ENCODE assay signal across 17 cellular contexts in genomic region chr4:47526281-47526680, GRCh38. TPM values are rescaled to one million over a fixed set of nuclear protein-coding genes. Genes with fewer than 3 reads are reported as not detected.
DNase-seq lines count a peak whose midpoint lies in the region; ATAC-seq and TF ChIP-seq lines count a peak whose summit lies in the region.
"Had no signal": no experiment of that assay in that cellular context is flagged by ENCODE, and none has a peak within 500 bp of the region (broad histone marks: within the 10 kb centered on the region; RNA-seq: fewer than 3 reads in every experiment).

No MANE protein-coding gene starts in this region.

- H3K4me3 Mint-ChIP-seq in HFFc6 = peak overlapping the region; percentile 79
- no peak overlapping the region for H3K4me3 Mint-ChIP-seq in activated T-helper 1 cell treated with anti-CD3 and anti-CD28 coated beads, Interleukin-12 subunit alpha, Interleukin-12 subunit beta, Interleukin-2, Interleukin-4 antibody, amounts not matched to agents 30 ng/mL and 10 ng/mL and 1 ng/mL, durations not matched to agents 14 hours and 24 hours and 36 hours
- H3K4me3 Mint-ChIP-seq in effector memory CD8-positive, alpha-beta T cell = no peak overlapping the region
- H3K4me3 Mint-ChIP-seq: stimulated activated effector memory CD8-positive, alpha-beta T cell treated with anti-CD3 and anti-CD28 coated beads, Interleukin-12 subunit alpha, Interleukin-12 subunit beta, amount 100 ng/mL, for 72 hours had no signal

- H2AFZ ChIP-seq in fibroblast of lung (ENCODE audit: low read length) = no peak overlapping the region

- H3K27me3 ChIP-seq in fibroblast of lung (ENCODE audit: control insufficient read depth, insufficient read depth, low read length) (no peaks in the 10 kb centered on the region), sigmoid colon (no peaks in the 10 kb centered on the region), upper lobe of left lung (no peaks in the 10 kb centered on the region)

- H3K79me2 ChIP-seq in fibroblast of lung (ENCODE audit: control insufficient read depth, insufficient read depth, low read length) = peaks cover 1% of the 10 kb centered on the region

- H3K4me3 ChIP-seq in fibroblast of lung (replicated peaks in 1 of 4; ENCODE audit: control extremely low read depth in 1 of 4, insufficient read depth in 1 of 4, low read depth in 3 of 4, low read length in 4 of 4) (no peak overlapping the region), sigmoid colon (no peak overlapping the region), upper lobe of left lung (no peak overlapping the region)

- TF ChIP-seq EP300 in sigmoid colon (IDR thresholded peaks at IDR 0.05) = no peak
- no peak for TF ChIP-seq EP300 in upper lobe of left lung (IDR thresholded peaks at IDR 0.05)

- peaks cover 73% of the 10 kb centered on the region for H3K36me3 Mint-ChIP-seq in HFFc6 (ENCODE audit: low read depth)
- H3K36me3 Mint-ChIP-seq in activated T-helper 1 cell treated with anti-CD3 and anti-CD28 coated beads, Interleukin-12 subunit alpha, Interleukin-12 subunit beta, Interleukin-2, Interleukin-4 antibody, amounts not matched to agents 30 ng/mL and 10 ng/mL and 1 ng/mL, durations not matched to agents 14 hours and 24 hours and 36 hours (ENCODE audit: low read depth) = peaks cover 12% of the 10 kb centered on the region
- H3K36me3 Mint-ChIP-seq in effector memory CD8-positive, alpha-beta T cell (ENCODE audit: insufficient read depth) = peaks cover 8% of the 10 kb centered on the region
- H3K36me3 Mint-ChIP-seq: stimulated activated effector memory CD8-positive, alpha-beta T cell treated with anti-CD3 and anti-CD28 coated beads, Interleukin-12 subunit alpha, Interleukin-12 subunit beta, amount 100 ng/mL, for 72 hours had no signal

- H3K4me1 Mint-ChIP-seq in HFFc6 (ENCODE audit: low read depth) = peaks cover 76% of the 10 kb centered on the region
- H3K4me1 Mint-ChIP-seq in activated T-helper 1 cell treated with anti-CD3 and anti-CD28 coated beads, Interleukin-12 subunit alpha, Interleukin-12 subunit beta, Interleukin-2, Interleukin-4 antibody, amounts not matched to agents 30 ng/mL and 10 ng/mL and 1 ng/mL, durations not matched to agents 14 hours and 24 hours and 36 hours (ENCODE audit: low read depth) = peaks cover 7% of the 10 kb centered on the region
- peaks cover 14 to 20% of the 10 kb centered on the region in 2 donors for H3K4me1 Mint-ChIP-seq in effector memory CD8-positive, alpha-beta T cell (ENCODE audit: low read depth in 2 of 2)

- peaks cover 20% of the 10 kb centered on the region for H3K4me1 ChIP-seq in fibroblast of lung (ENCODE audit: control insufficient read depth, extremely low read depth, insufficient read depth, low read length)
- H3K4me1 ChIP-seq in sigmoid colon = peaks cover 0 to 22% (median 18%) of the 10 kb centered on the region in 4 donors
- H3K4me1 ChIP-seq in upper lobe of left lung = peaks cover 6 to 14% (median 8%) of the 10 kb centered on the region in 4 donors

- H3K9me3 Mint-ChIP-seq in HFFc6 = peaks cover 20% of the 10 kb centered on the region
- peaks cover 20% of the 10 kb centered on the region for H3K9me3 Mint-ChIP-seq in activated T-helper 1 cell treated with anti-CD3 and anti-CD28 coated beads, Interleukin-12 subunit alpha, Interleukin-12 subunit beta, Interleukin-2, Interleukin-4 antibody, amounts not matched to agents 30 ng/mL and 10 ng/mL and 1 ng/mL, durations not matched to agents 14 hours and 24 hours and 36 hours
- H3K9me3 Mint-ChIP-seq in effector memory CD8-positive, alpha-beta T cell = no peaks in the 10 kb centered on the region

- no peaks in the 10 kb centered on the region for H3K9me3 ChIP-seq in fibroblast of lung (ENCODE audit: control insufficient read depth, insufficient read depth, low read depth, low read length)
- no peaks in the 10 kb centered on the region for H3K9me3 ChIP-seq in sigmoid colon
- H3K9me3 ChIP-seq in upper lobe of left lung = no peaks in the 10 kb centered on the region

- DNase-seq in HFFc6 (peak; percentile 50), amniotic epithelial cell (ENCODE audit: low read depth) (peak; percentile 54), fibroblast of lung (ENCODE audit: low read depth in 2 of 2) (peak; percentile 33 to 84), sigmoid colon (no peak), upper lobe of left lung (no peak)
- no peak for DNase-seq in activated T-helper 1 cell treated with anti-CD3 and anti-CD28 coated beads, Interleukin-12 subunit alpha, Interleukin-12 subunit beta, Interleukin-2, Interleukin-4 antibody, amounts not matched to agents 30 ng/mL and 10 ng/mL and 1 ng/mL, durations not matched to agents 14 hours and 24 hours and 36 hours (ENCODE audit: low spot score)
- DNase-seq in effector memory CD8-positive, alpha-beta T cell = no peak
- DNase-seq: activated CD4-positive, alpha-beta T cell treated with anti-CD3 and anti-CD28 coated beads for 48 hours; activated effector memory CD4-positive, alpha-beta T cell treated with anti-CD3 and anti-CD28 coated beads, Interleukin-2, amount 50 U/mL, for 16 hours; AML-193; DMS79 treated with DMSO at 0.1 percent for 48 hours; foreskin melanocyte; left cardiac atrium; NCI-H187 treated with DMSO at 0.1 percent for 48 hours; NCI-H446 had no signal

- peak overlapping the region; percentile 86 for H3K27ac ChIP-seq in fibroblast of lung (ENCODE audit: insufficient read depth, low read length)
- peak overlapping the region in 3 of 4 donors; percentile 66 to 76 (median 74) for H3K27ac ChIP-seq in sigmoid colon
- H3K27ac ChIP-seq in upper lobe of left lung = peak overlapping the region in 1 of 4 donors; percentile 35

- no peaks in the 10 kb centered on the region; the same call in 1 of the 2 replicates for H3K27me3 Mint-ChIP-seq in HFFc6 (ENCODE audit: insufficient read depth)
- H3K27me3 Mint-ChIP-seq in activated T-helper 1 cell treated with anti-CD3 and anti-CD28 coated beads, Interleukin-12 subunit alpha, Interleukin-12 subunit beta, Interleukin-2, Interleukin-4 antibody, amounts not matched to agents 30 ng/mL and 10 ng/mL and 1 ng/mL, durations not matched to agents 14 hours and 24 hours and 36 hours (ENCODE audit: insufficient read depth) = no peaks in the 10 kb centered on the region
- no peaks in the 10 kb centered on the region for H3K27me3 Mint-ChIP-seq in effector memory CD8-positive, alpha-beta T cell

- H4K20me1 ChIP-seq in fibroblast of lung (ENCODE audit: control insufficient read depth, extremely low read depth, insufficient read depth, low read length) = no peaks in the 10 kb centered on the region

- H3K36me3 ChIP-seq in fibroblast of lung (ENCODE audit: control insufficient read depth, insufficient read depth, low read length) (no peaks in the 10 kb centered on the region), sigmoid colon (peaks cover 0 to 47% (median 2%) of the 10 kb centered on the region in 4 donors), upper lobe of left lung (peaks cover 0 to 36% (median 4%) of the 10 kb centered on the region in 4 donors)

- peak overlapping the region; percentile 92 for H3K27ac Mint-ChIP-seq in HFFc6
- H3K27ac Mint-ChIP-seq in activated T-helper 1 cell treated with anti-CD3 and anti-CD28 coated beads, Interleukin-12 subunit alpha, Interleukin-12 subunit beta, Interleukin-2, Interleukin-4 antibody, amounts not matched to agents 30 ng/mL and 10 ng/mL and 1 ng/mL, durations not matched to agents 14 hours and 24 hours and 36 hours = no peak overlapping the region
- peak overlapping the region in 1 of 2 donors; percentile 1 for H3K27ac Mint-ChIP-seq in effector memory CD8-positive, alpha-beta T cell
- H3K27ac Mint-ChIP-seq: stimulated activated effector memory CD8-positive, alpha-beta T cell treated with anti-CD3 and anti-CD28 coated beads, Interleukin-12 subunit alpha, Interleukin-12 subunit beta, amount 100 ng/mL, for 72 hours had no signal

- intact Hi-C loops in sigmoid colon (cut with DNase I) = no loop called here
- intact Hi-C loops in activated T-helper 1 cell treated with anti-CD3 and anti-CD28 coated beads, Interleukin-12 subunit alpha, Interleukin-12 subunit beta, Interleukin-2, Interleukin-4 antibody, amounts not matched to agents 30 ng/mL and 10 ng/mL and 1 ng/mL, durations not matched to agents 14 hours and 24 hours and 36 hours (cut with micrococcal nuclease) = no loop called here

- ATAC-seq in HG03521 (IDR thresholded peaks at IDR 0.05; ENCODE audit: unreplicated experiment) = no peak
- no peak for ATAC-seq in effector memory CD8-positive, alpha-beta T cell (replicated peaks)
- ATAC-seq in upper lobe of left lung (ENCODE audit: low FRiP score in 2 of 2) = no peak
- ATAC-seq: stimulated activated effector memory CD8-positive, alpha-beta T cell treated with anti-CD3 and anti-CD28 coated beads, Interleukin-12 subunit alpha, Interleukin-12 subunit beta, amount 100 ng/mL, for 72 hours had no signal

- no peak for TF ChIP-seq POLR2A in sigmoid colon (IDR thresholded peaks at IDR 0.05)
- TF ChIP-seq POLR2A in upper lobe of left lung (IDR thresholded peaks at IDR 0.05) = no peak

- H3K9ac ChIP-seq in fibroblast of lung (ENCODE audit: insufficient read depth, low read length) = no peak overlapping the region

- no peak overlapping the region for H3K4me2 ChIP-seq in fibroblast of lung (ENCODE audit: extremely low read depth, insufficient read depth, low read length)

- TF ChIP-seq CTCF in HFFc6 (IDR thresholded peaks at IDR 0.05) = no peak
- no peak for TF ChIP-seq CTCF in fibroblast of lung (conservative IDR thresholded peaks at IDR 0.05 in 1 of 2, IDR thresholded peaks at IDR 0.05 in 1 of 2; ENCODE audit: low read depth in 1 of 2, low read length in 2 of 2)
- TF ChIP-seq CTCF in sigmoid colon (IDR thresholded peaks at IDR 0.05) = no peak
- no peak for TF ChIP-seq CTCF in upper lobe of left lung (IDR thresholded peaks at IDR 0.05)

RNA-seq across cellular contexts. Expression of gene ATP10D, which starts 41.2 kb away (rescaled TPM):
- 10 to 100 TPM; 50.6 to 73.8 (median 55.4) TPM for total RNA-seq in HFFc6 (2021; fragmentation: NEBNext Ultra II Directional; extraction: Animal tissue kit (Norgen Biotek cat#: 25700))
- total RNA-seq in fibroblast of lung (31.3 and 40.8 TPM in 2 replicates), sigmoid colon (10 to 100 TPM; 16.8 to 21.0 (median 18.7) TPM), upper lobe of left lung (10 to 100 TPM; 13.7 to 27.6 (median 22.1) TPM)
- polyA plus RNA-seq in fibroblast of lung (24.6 and 29.0 TPM in 2 replicates), sigmoid colon (1 to 10 TPM in 2 of 3 donors, under 1 TPM in 1; 0.60 to 4.5 (median 1.2) TPM)
- polyA plus RNA-seq in fibroblast of lung (2012) = 14.4 and 17.7 TPM in 2 replicates
- polyA minus RNA-seq in fibroblast of lung (ENCODE audit: low replicate concordance) = 102 and 118 TPM in 2 replicates
- 1.6 and 1.9 TPM in 2 replicates for total RNA-seq in activated T-helper 1 cell treated with anti-CD3 and anti-CD28 coated beads, Interleukin-12 subunit alpha, Interleukin-12 subunit beta, Interleukin-2, Interleukin-4 antibody, amounts not matched to agents 30 ng/mL and 10 ng/mL and 1 ng/mL, durations not matched to agents 14 hours and 24 hours and 36 hours

Comparison
In these comparisons a context has a peak if more than half of its experiments do, and no peak if none do; other contexts are left out.
1. DNase-seq: peak in HFFc6 (single experiment), amniotic epithelial cell (single experiment) and fibroblast of lung (2 of 2); none in sigmoid colon (single experiment), activated T-helper 1 cell treated with anti-CD3 and anti-CD28 coated beads, Interleukin-12 subunit alpha, Interleukin-12 subunit beta, Interleukin-2, Interleukin-4 antibody, amounts not matched to agents 30 ng/mL and 10 ng/mL and 1 ng/mL, durations not matched to agents 14 hours and 24 hours and 36 hours (single experiment), effector memory CD8-positive, alpha-beta T cell (0 of 3) and upper lobe of left lung (0 of 2).